1 cellular context compared by ENCODE assay signal in the genomic region with DNA sequence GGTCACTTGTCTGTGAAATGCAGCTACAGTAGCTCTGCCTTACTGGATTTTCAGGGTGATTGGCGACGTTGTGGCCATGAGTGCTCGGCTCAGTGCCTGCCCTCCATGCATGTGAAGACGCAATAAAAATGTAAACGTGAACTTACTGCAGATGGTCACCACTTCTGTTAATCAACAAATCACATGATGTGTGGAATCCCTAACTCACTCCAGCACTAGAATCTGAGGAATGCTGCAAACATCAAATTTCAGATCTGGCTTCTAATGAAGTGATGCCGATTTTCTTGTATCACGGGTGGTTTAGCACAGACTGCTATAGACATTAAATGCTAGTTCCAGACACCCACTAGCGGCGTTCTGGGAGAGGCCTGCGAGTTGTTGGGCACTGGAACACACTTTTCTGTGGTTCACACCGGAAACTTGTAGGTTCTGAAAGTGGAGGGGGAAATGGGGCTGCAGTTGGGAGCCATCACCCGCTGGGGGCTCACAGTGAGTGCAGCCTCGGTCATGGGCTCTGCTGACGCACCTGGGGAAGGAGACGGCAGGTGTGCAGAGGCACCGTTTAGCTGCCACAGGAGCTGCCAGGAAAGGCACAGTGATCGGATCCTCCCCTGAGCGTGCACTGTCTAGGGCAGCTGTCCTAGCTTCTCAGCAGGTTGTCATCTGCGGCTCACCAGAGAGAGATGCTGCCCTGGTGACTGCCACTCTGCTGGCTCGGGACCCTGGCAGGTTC.
A peak's percentile ranks its signal among the peaks of the same experiment; 100 is the strongest.
TF ChIP-seq lines count a peak whose summit lies in the region.

No MANE protein-coding gene starts in this region.

TF ChIP-seq in HepG2, 621 proteins besides CTCF, POLR2A, EP300 and RAD21:
- TF ChIP-seq JARID2 (CRISPR knock-in tag; IDR thresholded peaks at IDR 0.05; ENCODE audit: insufficient replicate concordance), result no peak
- peak; percentile 3; the same call in 1 of the 2 replicates for TF ChIP-seq RXRA (CRISPR knock-in tag; IDR thresholded peaks at IDR 0.05)
- 0 out of 2 replicates have a peak, but pooled peaks have one; percentile 3 for TF ChIP-seq PAX8 (CRISPR knock-in tag; IDR thresholded peaks at IDR 0.05; ENCODE audit: borderline replicate concordance)
- 0 out of 2 replicates have a peak, but pooled peaks have one; percentile 13 for TF ChIP-seq DR1 (CRISPR knock-in tag; IDR thresholded peaks at IDR 0.05)
- TF ChIP-seq ZBTB38 (CRISPR knock-in tag; IDR thresholded peaks at IDR 0.05), result peak; percentile 31; the same call in 1 of the 2 replicates
- no peak for TF ChIP-seq RBM22 (optimal IDR thresholded peaks at IDR 0.05; ENCODE audit: low read length)
- TF ChIP-seq PRPF4 (IDR thresholded peaks at IDR 0.05; ENCODE audit: low read depth, low read length, poor library complexity, severe bottlenecking), result peak; percentile 6
